Comparison of ENCODE assay signal across 1 cellular context in the genomic region with DNA sequence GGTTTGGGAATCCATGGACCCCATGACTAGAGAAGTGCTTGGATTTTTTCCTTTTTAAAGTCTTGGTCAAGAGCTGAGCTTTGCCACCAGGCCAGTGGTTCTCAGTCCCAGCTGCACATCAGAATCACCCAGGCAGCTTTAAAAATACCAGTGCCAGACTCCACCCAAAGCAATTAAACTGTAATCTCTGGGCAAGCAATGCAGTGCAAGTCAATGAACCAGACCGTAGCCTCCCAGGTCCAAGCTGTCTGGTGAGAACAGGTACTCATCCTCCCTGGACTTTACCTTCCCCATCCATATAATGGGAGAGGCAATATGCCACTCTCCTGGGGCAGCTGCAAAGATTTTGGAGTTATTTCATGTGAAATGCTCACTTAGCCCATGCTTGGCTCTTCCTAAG.
TF ChIP-seq lines count a peak whose summit lies in the region.

No MANE protein-coding gene starts in this region.

TF ChIP-seq in IMR-90, 13 proteins besides CTCF, POLR2A, EP300 and RAD21 (continued from another document):
- TF ChIP-seq, protein P1, sequence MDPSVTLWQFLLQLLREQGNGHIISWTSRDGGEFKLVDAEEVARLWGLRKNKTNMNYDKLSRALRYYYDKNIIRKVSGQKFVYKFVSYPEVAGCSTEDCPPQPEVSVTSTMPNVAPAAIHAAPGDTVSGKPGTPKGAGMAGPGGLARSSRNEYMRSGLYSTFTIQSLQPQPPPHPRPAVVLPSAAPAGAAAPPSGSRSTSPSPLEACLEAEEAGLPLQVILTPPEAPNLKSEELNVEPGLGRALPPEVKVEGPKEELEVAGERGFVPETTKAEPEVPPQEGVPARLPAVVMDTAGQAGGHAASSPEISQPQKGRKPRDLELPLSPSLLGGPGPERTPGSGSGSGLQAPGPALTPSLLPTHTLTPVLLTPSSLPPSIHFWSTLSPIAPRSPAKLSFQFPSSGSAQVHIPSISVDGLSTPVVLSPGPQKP (IDR thresholded peaks at IDR 0.05; ENCODE audit: borderline replicate concordance, low read depth, low read length) = no peak
- no peak for TF ChIP-seq CHD1 (IDR thresholded peaks at IDR 0.05; ENCODE audit: low read depth, low read length)
